Comparison of ENCODE assay signal across 1 cellular context in the genomic region with DNA sequence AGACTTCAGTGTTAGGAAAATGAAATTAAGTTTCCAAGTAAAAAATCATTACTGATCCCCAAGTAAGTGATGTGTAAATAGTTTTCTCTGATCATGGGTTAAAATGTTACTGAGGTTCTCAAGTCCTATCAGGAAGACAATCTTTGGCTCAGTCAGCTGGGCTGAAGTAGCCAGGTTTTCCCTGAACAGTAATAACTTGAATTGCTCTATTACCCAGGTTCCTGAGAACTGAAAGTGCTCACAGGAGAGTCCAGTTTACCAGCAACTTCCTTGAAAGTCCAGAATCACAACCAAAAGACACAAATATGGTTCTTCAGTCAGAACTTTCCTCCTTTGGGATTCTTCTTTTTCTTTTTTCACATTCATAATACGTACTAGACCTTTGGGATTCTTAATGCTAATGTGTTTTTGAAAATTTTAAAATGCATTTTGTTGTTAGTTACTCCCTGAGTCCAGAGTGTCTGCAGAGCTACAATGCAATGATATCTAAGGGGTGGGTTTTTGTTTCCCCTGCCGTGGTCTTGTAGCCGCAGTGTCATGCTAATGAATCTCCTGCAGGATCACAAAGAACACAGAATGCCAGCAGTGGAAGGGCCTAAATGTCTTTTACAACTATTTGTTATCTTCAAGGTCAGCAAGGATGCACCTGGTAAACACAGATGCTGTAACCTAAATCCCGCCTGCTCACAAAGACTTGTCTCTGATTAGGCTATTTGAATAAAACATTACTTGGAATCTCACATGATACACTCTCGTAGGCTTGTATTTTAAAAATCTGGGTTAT.
A peak's percentile ranks its signal among the peaks of the same experiment; 100 is the strongest.
TF ChIP-seq lines count a peak whose summit lies in the region.

No MANE protein-coding gene starts in this region.

TF ChIP-seq in H1, 55 proteins besides CTCF, POLR2A, EP300 and RAD21:
- TF ChIP-seq, protein P1, sequence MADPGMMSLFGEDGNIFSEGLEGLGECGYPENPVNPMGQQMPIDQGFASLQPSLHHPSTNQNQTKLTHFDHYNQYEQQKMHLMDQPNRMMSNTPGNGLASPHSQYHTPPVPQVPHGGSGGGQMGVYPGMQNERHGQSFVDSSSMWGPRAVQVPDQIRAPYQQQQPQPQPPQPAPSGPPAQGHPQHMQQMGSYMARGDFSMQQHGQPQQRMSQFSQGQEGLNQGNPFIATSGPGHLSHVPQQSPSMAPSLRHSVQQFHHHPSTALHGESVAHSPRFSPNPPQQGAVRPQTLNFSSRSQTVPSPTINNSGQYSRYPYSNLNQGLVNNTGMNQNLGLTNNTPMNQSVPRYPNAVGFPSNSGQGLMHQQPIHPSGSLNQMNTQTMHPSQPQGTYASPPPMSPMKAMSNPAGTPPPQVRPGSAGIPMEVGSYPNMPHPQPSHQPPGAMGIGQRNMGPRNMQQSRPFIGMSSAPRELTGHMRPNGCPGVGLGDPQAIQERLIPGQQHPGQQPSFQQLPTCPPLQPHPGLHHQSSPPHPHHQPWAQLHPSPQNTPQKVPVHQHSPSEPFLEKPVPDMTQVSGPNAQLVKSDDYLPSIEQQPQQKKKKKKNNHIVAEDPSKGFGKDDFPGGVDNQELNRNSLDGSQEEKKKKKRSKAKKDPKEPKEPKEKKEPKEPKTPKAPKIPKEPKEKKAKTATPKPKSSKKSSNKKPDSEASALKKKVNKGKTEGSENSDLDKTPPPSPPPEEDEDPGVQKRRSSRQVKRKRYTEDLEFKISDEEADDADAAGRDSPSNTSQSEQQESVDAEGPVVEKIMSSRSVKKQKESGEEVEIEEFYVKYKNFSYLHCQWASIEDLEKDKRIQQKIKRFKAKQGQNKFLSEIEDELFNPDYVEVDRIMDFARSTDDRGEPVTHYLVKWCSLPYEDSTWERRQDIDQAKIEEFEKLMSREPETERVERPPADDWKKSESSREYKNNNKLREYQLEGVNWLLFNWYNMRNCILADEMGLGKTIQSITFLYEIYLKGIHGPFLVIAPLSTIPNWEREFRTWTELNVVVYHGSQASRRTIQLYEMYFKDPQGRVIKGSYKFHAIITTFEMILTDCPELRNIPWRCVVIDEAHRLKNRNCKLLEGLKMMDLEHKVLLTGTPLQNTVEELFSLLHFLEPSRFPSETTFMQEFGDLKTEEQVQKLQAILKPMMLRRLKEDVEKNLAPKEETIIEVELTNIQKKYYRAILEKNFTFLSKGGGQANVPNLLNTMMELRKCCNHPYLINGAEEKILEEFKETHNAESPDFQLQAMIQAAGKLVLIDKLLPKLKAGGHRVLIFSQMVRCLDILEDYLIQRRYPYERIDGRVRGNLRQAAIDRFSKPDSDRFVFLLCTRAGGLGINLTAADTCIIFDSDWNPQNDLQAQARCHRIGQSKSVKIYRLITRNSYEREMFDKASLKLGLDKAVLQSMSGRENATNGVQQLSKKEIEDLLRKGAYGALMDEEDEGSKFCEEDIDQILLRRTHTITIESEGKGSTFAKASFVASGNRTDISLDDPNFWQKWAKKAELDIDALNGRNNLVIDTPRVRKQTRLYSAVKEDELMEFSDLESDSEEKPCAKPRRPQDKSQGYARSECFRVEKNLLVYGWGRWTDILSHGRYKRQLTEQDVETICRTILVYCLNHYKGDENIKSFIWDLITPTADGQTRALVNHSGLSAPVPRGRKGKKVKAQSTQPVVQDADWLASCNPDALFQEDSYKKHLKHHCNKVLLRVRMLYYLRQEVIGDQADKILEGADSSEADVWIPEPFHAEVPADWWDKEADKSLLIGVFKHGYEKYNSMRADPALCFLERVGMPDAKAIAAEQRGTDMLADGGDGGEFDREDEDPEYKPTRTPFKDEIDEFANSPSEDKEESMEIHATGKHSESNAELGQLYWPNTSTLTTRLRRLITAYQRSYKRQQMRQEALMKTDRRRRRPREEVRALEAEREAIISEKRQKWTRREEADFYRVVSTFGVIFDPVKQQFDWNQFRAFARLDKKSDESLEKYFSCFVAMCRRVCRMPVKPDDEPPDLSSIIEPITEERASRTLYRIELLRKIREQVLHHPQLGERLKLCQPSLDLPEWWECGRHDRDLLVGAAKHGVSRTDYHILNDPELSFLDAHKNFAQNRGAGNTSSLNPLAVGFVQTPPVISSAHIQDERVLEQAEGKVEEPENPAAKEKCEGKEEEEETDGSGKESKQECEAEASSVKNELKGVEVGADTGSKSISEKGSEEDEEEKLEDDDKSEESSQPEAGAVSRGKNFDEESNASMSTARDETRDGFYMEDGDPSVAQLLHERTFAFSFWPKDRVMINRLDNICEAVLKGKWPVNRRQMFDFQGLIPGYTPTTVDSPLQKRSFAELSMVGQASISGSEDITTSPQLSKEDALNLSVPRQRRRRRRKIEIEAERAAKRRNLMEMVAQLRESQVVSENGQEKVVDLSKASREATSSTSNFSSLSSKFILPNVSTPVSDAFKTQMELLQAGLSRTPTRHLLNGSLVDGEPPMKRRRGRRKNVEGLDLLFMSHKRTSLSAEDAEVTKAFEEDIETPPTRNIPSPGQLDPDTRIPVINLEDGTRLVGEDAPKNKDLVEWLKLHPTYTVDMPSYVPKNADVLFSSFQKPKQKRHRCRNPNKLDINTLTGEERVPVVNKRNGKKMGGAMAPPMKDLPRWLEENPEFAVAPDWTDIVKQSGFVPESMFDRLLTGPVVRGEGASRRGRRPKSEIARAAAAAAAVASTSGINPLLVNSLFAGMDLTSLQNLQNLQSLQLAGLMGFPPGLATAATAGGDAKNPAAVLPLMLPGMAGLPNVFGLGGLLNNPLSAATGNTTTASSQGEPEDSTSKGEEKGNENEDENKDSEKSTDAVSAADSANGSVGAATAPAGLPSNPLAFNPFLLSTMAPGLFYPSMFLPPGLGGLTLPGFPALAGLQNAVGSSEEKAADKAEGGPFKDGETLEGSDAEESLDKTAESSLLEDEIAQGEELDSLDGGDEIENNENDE (IDR thresholded peaks at IDR 0.05; ENCODE audit: insufficient replicate concordance, low read length), result peak; percentile 92
- TF ChIP-seq SRF (IDR thresholded peaks at IDR 0.05; ENCODE audit: low read depth, low read length), result no peak
- TF ChIP-seq TEAD4 (IDR thresholded peaks at IDR 0.05; ENCODE audit: low read depth, low read length), result peak; percentile 84
- TF ChIP-seq, protein P2, sequence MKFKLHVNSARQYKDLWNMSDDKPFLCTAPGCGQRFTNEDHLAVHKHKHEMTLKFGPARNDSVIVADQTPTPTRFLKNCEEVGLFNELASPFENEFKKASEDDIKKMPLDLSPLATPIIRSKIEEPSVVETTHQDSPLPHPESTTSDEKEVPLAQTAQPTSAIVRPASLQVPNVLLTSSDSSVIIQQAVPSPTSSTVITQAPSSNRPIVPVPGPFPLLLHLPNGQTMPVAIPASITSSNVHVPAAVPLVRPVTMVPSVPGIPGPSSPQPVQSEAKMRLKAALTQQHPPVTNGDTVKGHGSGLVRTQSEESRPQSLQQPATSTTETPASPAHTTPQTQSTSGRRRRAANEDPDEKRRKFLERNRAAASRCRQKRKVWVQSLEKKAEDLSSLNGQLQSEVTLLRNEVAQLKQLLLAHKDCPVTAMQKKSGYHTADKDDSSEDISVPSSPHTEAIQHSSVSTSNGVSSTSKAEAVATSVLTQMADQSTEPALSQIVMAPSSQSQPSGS (IDR thresholded peaks at IDR 0.05; ENCODE audit: low read length), result no peak
- 0 out of 2 replicates have a peak, but pooled peaks have one; percentile 34 for TF ChIP-seq YY1 (IDR thresholded peaks at IDR 0.05; ENCODE audit: low read depth, low read length)
- peak; percentile 79 for TF ChIP-seq SP1 (IDR thresholded peaks at IDR 0.05; ENCODE audit: low read depth, low read length)
- peak; percentile 48 to 67; a peak in 2 of 4 replicates for TF ChIP-seq HDAC2 (IDR thresholded peaks at IDR 0.05; ENCODE audit: borderline replicate concordance in 1 of 2, low read depth in 2 of 2, low read length in 2 of 2)
- peak; percentile 47; the same call in 1 of the 2 replicates for TF ChIP-seq POU5F1 (IDR thresholded peaks at IDR 0.05; ENCODE audit: low read depth, low read length)
- TF ChIP-seq SAP30 (IDR thresholded peaks at IDR 0.05; ENCODE audit: insufficient read depth, insufficient replicate concordance, low read length), result no peak
- TF ChIP-seq TCF12 (IDR thresholded peaks at IDR 0.05; ENCODE audit: low read depth, low read length), result peak; percentile 98
- TF ChIP-seq NANOG (IDR thresholded peaks at IDR 0.05; ENCODE audit: insufficient read depth, low read depth, low read length, poor library complexity, severe bottlenecking), result peak; percentile 85
- no peak for TF ChIP-seq CEBPB (IDR thresholded peaks at IDR 0.05; ENCODE audit: low read depth, low read length)
- TF ChIP-seq TAF7 (optimal IDR thresholded peaks at IDR 0.05; ENCODE audit: borderline replicate concordance, low read depth, low read length), result no peak
- no peak for TF ChIP-seq CHD2 (IDR thresholded peaks at IDR 0.05; ENCODE audit: low read length)
- TF ChIP-seq FOSL1 (IDR thresholded peaks at IDR 0.05; ENCODE audit: insufficient read depth, low read depth, low read length), result no peak
- peak in 1 of 2 experiments; percentile 66 for TF ChIP-seq BCL11A (IDR thresholded peaks at IDR 0.05; ENCODE audit: low read depth in 2 of 2, low read length in 2 of 2)
